9 cellular contexts compared by ENCODE assay signal in genomic region chrX:11341274-11342256, GRCh38. TPM values are rescaled to one million over a fixed set of nuclear protein-coding genes. Genes with fewer than 3 reads are reported as not detected.
A peak's percentile ranks its signal among the peaks of the same experiment; 100 is the strongest.
DNase-seq lines count a peak whose midpoint lies in the region; ATAC-seq, FAIRE-seq and TF ChIP-seq lines count a peak whose summit lies in the region.
"Had no signal": no experiment of that assay in that cellular context is flagged by ENCODE, and none has a peak within 500 bp of the region (broad histone marks: within the 10 kb centered on the region; RNA-seq: fewer than 3 reads in every experiment).

No MANE protein-coding gene starts in this region.

- H3K27me3 ChIP-seq in bronchial epithelial cell (ENCODE audit: control insufficient read depth, insufficient read depth, low read length) (no peaks in the 10 kb centered on the region), mesendoderm (ENCODE audit: insufficient read depth, low read length, poor library complexity) (no peaks in the 10 kb centered on the region)

- no peaks in the 10 kb centered on the region for H3K79me2 ChIP-seq in mesendoderm (ENCODE audit: control insufficient read depth, insufficient read depth, low read length)

- H3K27ac ChIP-seq in mesendoderm (ENCODE audit: low read depth, low read length), result no peak overlapping the region

- H3K9me3 Mint-ChIP-seq in glutamatergic neuron (ENCODE audit: unreplicated experiment), result no peaks in the 10 kb centered on the region

- no peak overlapping the region for H4K5ac ChIP-seq in mesendoderm (ENCODE audit: low read length)

- H3K4me3 ChIP-seq in bronchial epithelial cell (ENCODE audit: low read depth, low read length) (no peak overlapping the region), mesendoderm (ENCODE audit: low read length) (no peak overlapping the region)
- H3K4me3 ChIP-seq: skin epidermis had no signal

- no peak overlapping the region for H2AK5ac ChIP-seq in mesendoderm (ENCODE audit: low read length)

- H3K4me3 Mint-ChIP-seq in glutamatergic neuron (ENCODE audit: unreplicated experiment), result no peak overlapping the region

- TF ChIP-seq CTCF in bronchial epithelial cell (IDR thresholded peaks at IDR 0.05; ENCODE audit: insufficient read depth, low read length, severe bottlenecking), result no peak
- TF ChIP-seq CTCF in glutamatergic neuron (IDR thresholded peaks at IDR 0.05; ENCODE audit: partially characterized antibody, unreplicated experiment), result no peak

- no peaks in the 10 kb centered on the region for H3K4me1 Mint-ChIP-seq in glutamatergic neuron (ENCODE audit: low read depth, unreplicated experiment)

- peak; percentile 85 for ATAC-seq in GM21528 (IDR thresholded peaks at IDR 0.05; ENCODE audit: low FRiP score, unreplicated experiment)

- no peak overlapping the region for H3K9ac ChIP-seq in mesendoderm (ENCODE audit: low read length)

- no peak overlapping the region for H3K4me2 ChIP-seq in mesendoderm (ENCODE audit: low read length)

- H3K4ac ChIP-seq in mesendoderm (ENCODE audit: low read depth, low read length), result no peak overlapping the region

- no peak overlapping the region for H3K56ac ChIP-seq in mesendoderm (ENCODE audit: low read length)

- no peak overlapping the region for H3K23ac ChIP-seq in mesendoderm (ENCODE audit: low read length)

- H3K79me1 ChIP-seq in mesendoderm (ENCODE audit: low read length), result no peaks in the 10 kb centered on the region

- peak; percentile 61 for DNase-seq in GM04503 (ENCODE audit: low read depth)
- DNase-seq in HUDEP-2 (lab: John Stamatoyannopoulos, UW; ENCODE audit: unreplicated experiment in 76 of 76), result peak in 70 of 76 experiments; percentile 0 to 70 (median 34)
- peak; percentile 88 for DNase-seq in bronchial epithelial cell (ENCODE audit: low read depth)
- DNase-seq in mesendoderm, result peak; percentile 0
- no peak for DNase-seq in activated gamma-delta T cell treated with Interleukin-2 at 50 U/mL for 16 hours
- no peak for DNase-seq in NCI-H1694 treated with DMSO at 0.1 percent for 48 hours (lab: John Stamatoyannopoulos, UW)
- DNase-seq in glutamatergic neuron, result no peak

- H3K27me3 Mint-ChIP-seq in glutamatergic neuron (ENCODE audit: unreplicated experiment), result no peaks in the 10 kb centered on the region

- no peak overlapping the region for H2BK120ac ChIP-seq in mesendoderm (ENCODE audit: low read depth, low read length)

- no peaks in the 10 kb centered on the region for H3K36me3 ChIP-seq in bronchial epithelial cell (ENCODE audit: control insufficient read depth, insufficient read depth, low read length)
- H3K36me3 ChIP-seq in mesendoderm (ENCODE audit: control insufficient read depth, insufficient read depth, low read length), result no peaks in the 10 kb centered on the region

- no peaks in the 10 kb centered on the region for H3K36me3 Mint-ChIP-seq in glutamatergic neuron (ENCODE audit: unreplicated experiment)

- H2BK15ac ChIP-seq in mesendoderm (replicated peaks; ENCODE audit: low read depth), result no peak overlapping the region

- no peak overlapping the region for H3K27ac Mint-ChIP-seq in glutamatergic neuron (ENCODE audit: unreplicated experiment)

- no peak overlapping the region for H4K8ac ChIP-seq in mesendoderm (ENCODE audit: low read depth, low read length)

- no peak for FAIRE-seq in bronchial epithelial cell (lab: Jason Lieb, UNC)

- WGBS in mesendoderm (ENCODE audit: extremely low coverage, insufficient coverage, low lambda C conversion rate), result no CpG with 5 or more reads among the region's 11 CpGs

- no peak overlapping the region for H3K18ac ChIP-seq in mesendoderm (ENCODE audit: low read length)

- no peak overlapping the region for H2BK5ac ChIP-seq in mesendoderm (ENCODE audit: low read length)

- H3K4me1 ChIP-seq in mesendoderm (ENCODE audit: control insufficient read depth, low read depth, low read length), result no peaks in the 10 kb centered on the region

RNA-seq across cellular contexts. Expression of gene AMELX, which starts 48.4 kb away (rescaled TPM):
- total RNA-seq in bronchial epithelial cell (not detected in 2 replicates), glutamatergic neuron (ENCODE audit: unreplicated experiment) (not detected)
- not detected for polyA plus RNA-seq in mesendoderm (2013, experiment 1 of 2)
- polyA plus RNA-seq in mesendoderm (2013, experiment 2 of 2), result not detected

Comparison
In these comparisons a context has a peak if more than half of its experiments do, and no peak if none do; other contexts are left out.
1. DNase-seq: peak in GM04503 (single experiment), HUDEP-2 (70 of 76), bronchial epithelial cell (single experiment) and mesendoderm (single experiment); none in activated gamma-delta T cell treated with Interleukin-2 at 50 U/mL for 16 hours (single experiment), NCI-H1694 treated with DMSO at 0.1 percent for 48 hours (single experiment) and glutamatergic neuron (single experiment).